12 cellular contexts compared by ENCODE assay signal in genomic region chr2:3574155-3574554, GRCh38. TPM values are rescaled to one million over a fixed set of nuclear protein-coding genes. Genes with fewer than 3 reads are reported as not detected.
DNase-seq lines count a peak whose midpoint lies in the region; ATAC-seq and TF ChIP-seq lines count a peak whose summit lies in the region.
"Had no signal": no experiment of that assay in that cellular context is flagged by ENCODE, and none has a peak within 500 bp of the region (broad histone marks: within the 10 kb centered on the region; RNA-seq: fewer than 3 reads in every experiment).

No MANE protein-coding gene starts in this region.

- no peaks in the 10 kb centered on the region for H3K9me3 Mint-ChIP-seq in activated CD8-positive, alpha-beta memory T cell treated with anti-CD3 and anti-CD28 coated beads, Interleukin-2, amount 10 ng/mL, durations not matched to agents 7 days and 5 days (ENCODE audit: low read depth)
- H3K9me3 Mint-ChIP-seq in effector memory CD8-positive, alpha-beta T cell = no peaks in the 10 kb centered on the region

- H4K20me1 ChIP-seq in OCI-LY1 (ENCODE audit: insufficient read depth, low read length) = 0 out of 2 replicates have a peak, but pooled peaks cover 3% of the 10 kb centered on the region

- peaks cover 37% of the 10 kb centered on the region for H3K79me2 ChIP-seq in OCI-LY1 (ENCODE audit: insufficient read depth, low read length)

- H3K4me3 ChIP-seq in OCI-LY1 (ENCODE audit: low read depth, low read length, poor library complexity, severe bottlenecking) (peak overlapping the region; percentile 96), gastrocnemius medialis (peak overlapping the region in 3 of 4 donors; percentile 78 to 96 (median 80)), ascending aorta (peak overlapping the region in 1 of 2 donors; percentile 73)

- intact Hi-C loops in gastrocnemius medialis (cut with DNase I; ENCODE audit: low total_unique reads) = no loop called here
- intact Hi-C loops in ascending aorta (cut with DNase I) = no loop called here

- H3K4me1 ChIP-seq in OCI-LY1 (ENCODE audit: insufficient read depth, low read length, severe bottlenecking) (peaks cover 50% of the 10 kb centered on the region), gastrocnemius medialis (peaks cover 21 to 30% of the 10 kb centered on the region in 2 donors), ascending aorta (peaks cover 9 to 11% of the 10 kb centered on the region in 2 donors)

- 0 out of 2 replicates have a peak overlapping the region, but pooled peaks have one; percentile 66 for H3K4me2 ChIP-seq in OCI-LY1 (ENCODE audit: low read length)

- H3K27me3 Mint-ChIP-seq in activated CD8-positive, alpha-beta memory T cell treated with anti-CD3 and anti-CD28 coated beads, Interleukin-2, amount 10 ng/mL, durations not matched to agents 7 days and 5 days = no peaks in the 10 kb centered on the region
- no peaks in the 10 kb centered on the region for H3K27me3 Mint-ChIP-seq in effector memory CD8-positive, alpha-beta T cell

- no peak for DNase-seq in activated CD8-positive, alpha-beta memory T cell treated with anti-CD3 and anti-CD28 coated beads, Interleukin-2, amount 10 ng/mL, durations not matched to agents 7 days and 5 days
- no peak for DNase-seq in activated CD8-positive, alpha-beta memory T cell treated with anti-CD3 and anti-CD28 coated beads for 24 hours
- DNase-seq in effector memory CD8-positive, alpha-beta T cell = no peak
- DNase-seq in gastrocnemius medialis = no peak
- no peak for DNase-seq in ascending aorta (ENCODE audit: low spot score in 2 of 2)
- DNase-seq: NCI-H1694 treated with DMSO at 0.1 percent for 48 hours; stimulated activated CD4-positive, alpha-beta T cell treated with anti-CD3 and anti-CD28 coated beads, Interleukin-2, amount 100 ng/mL, for 48 hours; WERI-Rb-1 had no signal

- CTCF ChIA-PET in activated CD8-positive, alpha-beta memory T cell treated with anti-CD3 and anti-CD28 coated beads, Interleukin-2, amount 10 ng/mL, durations not matched to agents 7 days and 5 days (lab: Charles Lee) = interaction anchor here (0.9 to 2.6 kb wide), 4 partner anchors 11 to 78 kb away, joined by 3 to 13 read pairs (median 5); partner anchors contain the start of gene RNASEH1

- H3K36me3 ChIP-seq in OCI-LY1 (ENCODE audit: insufficient read depth, low read length) (peaks cover 38% of the 10 kb centered on the region), gastrocnemius medialis (peaks cover 4 to 30% of the 10 kb centered on the region in 2 donors), ascending aorta (peaks cover 21 to 31% of the 10 kb centered on the region in 2 donors)

- TF ChIP-seq POLR2A in gastrocnemius medialis (IDR thresholded peaks at IDR 0.05) = no peak

- H3K9me3 ChIP-seq in OCI-LY1 (ENCODE audit: low read length) (no peaks in the 10 kb centered on the region), gastrocnemius medialis (no peaks in the 10 kb centered on the region), ascending aorta (no peaks in the 10 kb centered on the region)

- H3K9ac ChIP-seq in OCI-LY1 (ENCODE audit: low read length) = no peak overlapping the region

- in situ Hi-C loops in gastrocnemius medialis (cut with MboI; ENCODE audit: low sequenced_read_pairs in 4 of 4) = loop anchor here in 3 of 4 donors (10.0 to 25.0 kb wide), 3 partner anchors 59 to 189 kb away; partner anchors contain the start of genes EIPR1 (in 2 of the 3), TRAPPC12 (in 2 of the 3) and ADI1 (in 1 of the 3)

- no peak overlapping the region for H3K27ac ChIP-seq in OCI-LY1 (ENCODE audit: low read depth, low read length, poor library complexity, severe bottlenecking)
- H3K27ac ChIP-seq in gastrocnemius medialis = no peak overlapping the region
- no peak overlapping the region for H3K27ac ChIP-seq in ascending aorta

- TF ChIP-seq CTCF in OCI-LY1 (IDR thresholded peaks at IDR 0.05; ENCODE audit: low read length) = no peak
- TF ChIP-seq CTCF in gastrocnemius medialis (IDR thresholded peaks at IDR 0.05 in 4 of 5, conservative IDR thresholded peaks at IDR 0.05 in 1 of 5) = no peak
- TF ChIP-seq CTCF in ascending aorta (IDR thresholded peaks at IDR 0.05) = no peak

- H3K36me3 Mint-ChIP-seq in activated CD8-positive, alpha-beta memory T cell treated with anti-CD3 and anti-CD28 coated beads, Interleukin-2, amount 10 ng/mL, durations not matched to agents 7 days and 5 days = peaks cover 31% of the 10 kb centered on the region
- H3K36me3 Mint-ChIP-seq in effector memory CD8-positive, alpha-beta T cell (ENCODE audit: insufficient read depth) = peaks cover 44% of the 10 kb centered on the region

- no peak overlapping the region for H2AFZ ChIP-seq in OCI-LY1 (ENCODE audit: low read length)

- H3K9me2 ChIP-seq in OCI-LY1 (ENCODE audit: low read depth, low read length) = no peaks in the 10 kb centered on the region

- no peak overlapping the region for H3K27ac Mint-ChIP-seq in activated CD8-positive, alpha-beta memory T cell treated with anti-CD3 and anti-CD28 coated beads, Interleukin-2, amount 10 ng/mL, durations not matched to agents 7 days and 5 days
- H3K27ac Mint-ChIP-seq in effector memory CD8-positive, alpha-beta T cell = peak overlapping the region in 1 of 2 donors; percentile 98

- peaks cover 36% of the 10 kb centered on the region for H3K4me1 Mint-ChIP-seq in activated CD8-positive, alpha-beta memory T cell treated with anti-CD3 and anti-CD28 coated beads, Interleukin-2, amount 10 ng/mL, durations not matched to agents 7 days and 5 days
- peaks cover 33 to 37% of the 10 kb centered on the region in 2 donors for H3K4me1 Mint-ChIP-seq in effector memory CD8-positive, alpha-beta T cell (ENCODE audit: low read depth in 2 of 2)

- H3K4me3 Mint-ChIP-seq in activated CD8-positive, alpha-beta memory T cell treated with anti-CD3 and anti-CD28 coated beads, Interleukin-2, amount 10 ng/mL, durations not matched to agents 7 days and 5 days = peak overlapping the region; percentile 93
- H3K4me3 Mint-ChIP-seq in effector memory CD8-positive, alpha-beta T cell = peak overlapping the region; percentile 90 to 95

- no peak for ATAC-seq in activated CD8-positive, alpha-beta memory T cell treated with anti-CD3 and anti-CD28 coated beads, Interleukin-2, amount 10 ng/mL, durations not matched to agents 7 days and 5 days
- ATAC-seq in effector memory CD8-positive, alpha-beta T cell (replicated peaks) = no peak
- ATAC-seq in gastrocnemius medialis (no peak), HG02981 (IDR thresholded peaks at IDR 0.05; ENCODE audit: unreplicated experiment) (no peak), GM18873 (IDR thresholded peaks at IDR 0.05; ENCODE audit: low FRiP score, unreplicated experiment) (no peak)

- H3F3A ChIP-seq in OCI-LY1 (ENCODE audit: insufficient read depth, low read length) = peaks cover 6% of the 10 kb centered on the region; the same call in 1 of the 2 replicates

- H3K27me3 ChIP-seq in OCI-LY1 (ENCODE audit: insufficient read depth, low read length) = no peaks in the 10 kb centered on the region
- no peaks in the 10 kb centered on the region for H3K27me3 ChIP-seq in gastrocnemius medialis
- no peaks in the 10 kb centered on the region for H3K27me3 ChIP-seq in ascending aorta

RNA-seq across cellular contexts. Expression of gene RPS7, which starts 0.9 kb away (rescaled TPM):
- 1,000 to 10,000 TPM; 1,010 to 1,163 TPM for total RNA-seq in activated CD8-positive, alpha-beta memory T cell treated with anti-CD3 and anti-CD28 coated beads, Interleukin-2, amount 10 ng/mL, durations not matched to agents 7 days and 5 days
- total RNA-seq in gastrocnemius medialis (1,000 to 10,000 TPM; 1,367 to 1,677 (median 1,461) TPM), ascending aorta (1,995 TPM)

RNA-seq across cellular contexts. Expression of gene RNASEH1, which starts 16.0 kb away (rescaled TPM):
- 10 to 100 TPM; 26.3 to 32.9 TPM for total RNA-seq in activated CD8-positive, alpha-beta memory T cell treated with anti-CD3 and anti-CD28 coated beads, Interleukin-2, amount 10 ng/mL, durations not matched to agents 7 days and 5 days
- total RNA-seq in gastrocnemius medialis = 10 to 100 TPM; 20.6 to 27.4 (median 23.6) TPM
- 9.3 TPM for total RNA-seq in ascending aorta

RNA-seq across cellular contexts. Expression of gene COLEC11, which starts 20.8 kb away (rescaled TPM):
- under 1 TPM; 0.23 to 0.32 TPM for total RNA-seq in activated CD8-positive, alpha-beta memory T cell treated with anti-CD3 and anti-CD28 coated beads, Interleukin-2, amount 10 ng/mL, durations not matched to agents 7 days and 5 days
- total RNA-seq in gastrocnemius medialis (under 1 TPM in 2 of 4 donors, not detected in 2; 0.29 to 0.36 TPM), ascending aorta (0.75 TPM)
- total RNA-seq: myocyte had no signal

RNA-seq across cellular contexts. Expression of gene ADI1, which starts 54.8 kb away (rescaled TPM):
- total RNA-seq in activated CD8-positive, alpha-beta memory T cell treated with anti-CD3 and anti-CD28 coated beads, Interleukin-2, amount 10 ng/mL, durations not matched to agents 7 days and 5 days = 10 to 100 TPM; 15.0 to 16.6 TPM
- total RNA-seq in gastrocnemius medialis = 10 to 100 TPM; 40.2 to 98.6 (median 92.3) TPM
- total RNA-seq in ascending aorta = 40.9 TPM
